In genomic region chrX:23494741-23495140, GRCh38 we compare ENCODE assay signal across 14 cellular contexts.
DNase-seq lines count a peak whose midpoint lies in the region; ATAC-seq, FAIRE-seq and TF ChIP-seq lines count a peak whose summit lies in the region.
"Had no signal": no experiment of that assay in that cellular context is flagged by ENCODE, and none has a peak within 500 bp of the region (broad histone marks: within the 10 kb centered on the region; RNA-seq: fewer than 3 reads in every experiment).

No MANE protein-coding gene starts in this region.

- H3K4me3 ChIP-seq in GM06990 (replicated peaks; ENCODE audit: low read depth, low read length) (no peak overlapping the region), endothelial cell of umbilical vein (replicated peaks in 1 of 3; ENCODE audit: insufficient read depth in 1 of 3, low read depth in 1 of 3, low read length in 3 of 3) (no peak overlapping the region)
- H3K4me3 ChIP-seq: BLaER1 treated with 17β-estradiol and CSF1 and Interleukin-3, amounts not matched to agents 10 nM and 100 nM; HAP-1 had no signal

- H3K79me1 ChIP-seq in H9 (ENCODE audit: insufficient read depth, low read depth, low read length, poor library complexity, severe bottlenecking), result no peaks in the 10 kb centered on the region

- peak overlapping the region in 2 of 3 experiments; percentile 2 to 12; a peak in 2 of 7 replicates for H3K27ac Mint-ChIP-seq in H9
- H3K27ac Mint-ChIP-seq in progenitor cell of endocrine pancreas, result peak overlapping the region; percentile 7
- H3K27ac Mint-ChIP-seq in type B pancreatic cell, result no peak overlapping the region
- H3K27ac Mint-ChIP-seq: CD4-positive, CD25-positive, alpha-beta regulatory T cell had no signal

- H3K4me3 Mint-ChIP-seq in H9 (no peak overlapping the region), progenitor cell of endocrine pancreas (ENCODE audit: low read depth) (no peak overlapping the region), type B pancreatic cell (no peak overlapping the region)
- H3K4me3 Mint-ChIP-seq: CD4-positive, CD25-positive, alpha-beta regulatory T cell had no signal

- no peaks in the 10 kb centered on the region for H3K23me2 ChIP-seq in H9 (ENCODE audit: insufficient read length, low read depth, low read length, poor library complexity, severe bottlenecking)

- H3K4me1 ChIP-seq in H9 (ENCODE audit: insufficient read depth, low read length) (no peaks in the 10 kb centered on the region; the same call in 1 of the 2 replicates), endothelial cell of umbilical vein (ENCODE audit: control insufficient read depth, extremely low read depth, insufficient read depth, low read length) (peaks cover 4% of the 10 kb centered on the region)
- H3K4me1 ChIP-seq: HAP-1 had no signal

- dilution Hi-C loops in endothelial cell of umbilical vein (cut with MboI; ENCODE audit: extremely low pct_ligation_motif_present, low sequenced_read_pairs), result no loop called here

- no peak overlapping the region for H4K91ac ChIP-seq in H9 (ENCODE audit: insufficient read length, low read depth, low read length)

- H2BK5ac ChIP-seq in H9 (ENCODE audit: insufficient read length, low read length), result no peak overlapping the region

- no peak overlapping the region for H3T11ph ChIP-seq in H9 (ENCODE audit: low read length)

- no peak overlapping the region for H3K56ac ChIP-seq in H9 (ENCODE audit: insufficient read length, low read depth, low read length)

- H2AK5ac ChIP-seq in H9 (ENCODE audit: insufficient read length, low read length), result no peak overlapping the region

- no peak overlapping the region for H2BK12ac ChIP-seq in H9 (ENCODE audit: insufficient read length, low read depth, low read length)

- H3K4ac ChIP-seq in H9 (ENCODE audit: low read depth, low read length), result no peak overlapping the region

- TF ChIP-seq POLR2A in endothelial cell of umbilical vein (IDR thresholded peaks at IDR 0.05; ENCODE audit: low read depth, low read length), result no peak

- H3K4me2 ChIP-seq in H9 (ENCODE audit: insufficient read depth, insufficient read length, low read length) (no peak overlapping the region), endothelial cell of umbilical vein (ENCODE audit: insufficient read depth, low read length) (no peak overlapping the region)

- H3K27me3 Mint-ChIP-seq in H9 (ENCODE audit: low read depth) (no peaks in the 10 kb centered on the region), progenitor cell of endocrine pancreas (no peaks in the 10 kb centered on the region), type B pancreatic cell (no peaks in the 10 kb centered on the region)
- H3K27me3 Mint-ChIP-seq: CD4-positive, CD25-positive, alpha-beta regulatory T cell had no signal

- H2BK20ac ChIP-seq in H9 (ENCODE audit: low read depth, low read length, poor library complexity, severe bottlenecking), result no peak overlapping the region

- no peak overlapping the region for H3K27ac ChIP-seq in H9 (ENCODE audit: insufficient read length, low read depth, low read length)
- no peak overlapping the region for H3K27ac ChIP-seq in endothelial cell of umbilical vein (ENCODE audit: insufficient read depth, low read depth, low read length)
- H3K27ac ChIP-seq: HL-60 had no signal

- H3K36me3 Mint-ChIP-seq in H9 (ENCODE audit: insufficient read depth in 1 of 3, low read depth in 3 of 3), result peaks cover 4 to 24% (median 14%) of the 10 kb centered on the region in 3 experiments
- no peaks in the 10 kb centered on the region for H3K36me3 Mint-ChIP-seq in progenitor cell of endocrine pancreas (ENCODE audit: insufficient read depth)
- H3K36me3 Mint-ChIP-seq in type B pancreatic cell, result peaks cover 3% of the 10 kb centered on the region
- H3K36me3 Mint-ChIP-seq: CD4-positive, CD25-positive, alpha-beta regulatory T cell had no signal

- H2BK120ac ChIP-seq in H9 (ENCODE audit: low read depth, low read length, poor library complexity, severe bottlenecking), result peak overlapping the region; percentile 44

- H3K18ac ChIP-seq in H9 (ENCODE audit: insufficient read length, low read depth, low read length), result no peak overlapping the region

- H2AFZ ChIP-seq in H9 (ENCODE audit: low read length) (no peak overlapping the region), endothelial cell of umbilical vein (ENCODE audit: low read depth, low read length) (no peak overlapping the region)

- H3K9me3 Mint-ChIP-seq in H9, result peaks cover 21 to 23% of the 10 kb centered on the region in 2 experiments
- peaks cover 14% of the 10 kb centered on the region for H3K9me3 Mint-ChIP-seq in progenitor cell of endocrine pancreas (ENCODE audit: low read depth)
- peaks cover 9% of the 10 kb centered on the region for H3K9me3 Mint-ChIP-seq in type B pancreatic cell

- H3K9ac ChIP-seq in H9 (ENCODE audit: extremely low read depth, insufficient read length, low read length), result no peak overlapping the region
- H3K9ac ChIP-seq in endothelial cell of umbilical vein (replicated peaks; ENCODE audit: extremely low read depth, insufficient read depth, low read length), result no peak overlapping the region
- H3K9ac ChIP-seq: BLaER1 treated with 17β-estradiol and CSF1 and Interleukin-3, amounts not matched to agents 10 nM and 100 nM had no signal

- H3K14ac ChIP-seq in H9 (ENCODE audit: insufficient read depth, low read length), result no peak overlapping the region

- FAIRE-seq in endothelial cell of umbilical vein (lab: Jason Lieb, UNC), result peak; percentile 83
- FAIRE-seq: G401.6 had no signal

- H3K9me3 ChIP-seq in H9 (ENCODE audit: control insufficient read depth, low read depth, low read length) (no peaks in the 10 kb centered on the region), endothelial cell of umbilical vein (replicated peaks; ENCODE audit: control insufficient read depth, insufficient read depth, low read length) (no peaks in the 10 kb centered on the region)
- H3K9me3 ChIP-seq: HAP-1 had no signal

- no peak overlapping the region for H4K8ac ChIP-seq in H9 (replicated peaks; ENCODE audit: insufficient read length, low read depth, low read length)

- CTCF ChIA-PET in endothelial cell of umbilical vein (lab: Charles Lee), result interaction anchor here (0.5 kb wide), 1 partner anchor 93 kb away, joined by 3 read pairs; no protein-coding TSS in a partner anchor

- no peak for TF ChIP-seq CTCF in GM06990 (IDR thresholded peaks at IDR 0.05; ENCODE audit: insufficient read depth, low read length, poor library complexity, severe bottlenecking)
- no peak for TF ChIP-seq CTCF in H9 (conservative IDR thresholded peaks at IDR 0.05)
- no peak for TF ChIP-seq CTCF in endothelial cell of umbilical vein (IDR thresholded peaks at IDR 0.05; ENCODE audit: extremely low read depth in 1 of 2, insufficient read depth in 1 of 2, low read depth in 1 of 2, low read length in 2 of 2)
- no peak for TF ChIP-seq CTCF in progenitor cell of endocrine pancreas (IDR thresholded peaks at IDR 0.05; ENCODE audit: unreplicated experiment)
- TF ChIP-seq CTCF in type B pancreatic cell (conservative IDR thresholded peaks at IDR 0.05), result no peak

- ATAC-seq in GM18517 (IDR thresholded peaks at IDR 0.05; ENCODE audit: unreplicated experiment), result no peak

- no CpG with 5 or more reads among the region's 12 CpGs for whole genome bisulfite sequencing in H9 (ENCODE audit: extremely low coverage, insufficient read length, low lambda C conversion rate)

- POLR2A ChIA-PET in endothelial cell of umbilical vein (lab: Charles Lee), result no interaction called here

- no peak overlapping the region for H3K23ac ChIP-seq in H9 (ENCODE audit: insufficient read length, low read depth, low read length)

- H3K4me1 Mint-ChIP-seq in H9, result peaks cover 28 to 30% of the 10 kb centered on the region in 2 experiments
- H3K4me1 Mint-ChIP-seq in progenitor cell of endocrine pancreas (ENCODE audit: low read depth), result peaks cover 4% of the 10 kb centered on the region
- H3K4me1 Mint-ChIP-seq in type B pancreatic cell (ENCODE audit: unreplicated experiment), result peaks cover 8% of the 10 kb centered on the region

- no peaks in the 10 kb centered on the region for H3K36me3 ChIP-seq in GM06990 (ENCODE audit: control insufficient read depth, insufficient read depth, low read length)
- H3K36me3 ChIP-seq in endothelial cell of umbilical vein (ENCODE audit: control insufficient read depth in 2 of 2, extremely low read depth in 1 of 2, insufficient read depth in 2 of 2, low read length in 2 of 2), result no peaks in the 10 kb centered on the region
- H3K36me3 ChIP-seq: BLaER1 treated with 17β-estradiol and CSF1 and Interleukin-3, amounts not matched to agents 10 nM and 100 nM; HAP-1 had no signal

- no peaks in the 10 kb centered on the region for H3K9me1 ChIP-seq in endothelial cell of umbilical vein (replicated peaks; ENCODE audit: control insufficient read depth, extremely low read depth, insufficient read depth, low read length)

- BruUV-seq in endothelial cell of umbilical vein (replicated peaks; lab: Mats Ljungman, UMichigan), result no TSS peak

- H4K20me1 ChIP-seq in H9 (ENCODE audit: control insufficient read depth, insufficient read depth, insufficient read length), result no peaks in the 10 kb centered on the region
- no peaks in the 10 kb centered on the region for H4K20me1 ChIP-seq in endothelial cell of umbilical vein (replicated peaks; ENCODE audit: control insufficient read depth, extremely low read depth, insufficient read depth, low read length)
- H4K20me1 ChIP-seq: BLaER1 treated with 17β-estradiol and CSF1 and Interleukin-3, amounts not matched to agents 10 nM and 100 nM had no signal

- intact Hi-C loops in endothelial cell of umbilical vein (cut with micrococcal nuclease), result no loop called here

- H3K79me2 ChIP-seq in H9 (ENCODE audit: insufficient read depth, low read length), result no peaks in the 10 kb centered on the region
- no peaks in the 10 kb centered on the region for H3K79me2 ChIP-seq in endothelial cell of umbilical vein (ENCODE audit: control insufficient read depth, insufficient read depth, low read length)

- H4K5ac ChIP-seq in H9 (ENCODE audit: insufficient read length, low read depth, low read length), result no peak overlapping the region

- DNase-seq in GM06990 (ENCODE audit: extremely low read depth, insufficient read length) (peak; percentile 7), H9 (no peak), endothelial cell of umbilical vein (ENCODE audit: low read depth, low spot score) (no peak), progenitor cell of endocrine pancreas (ENCODE audit: low spot score, unreplicated experiment) (no peak), hypothalamus (lab: John Stamatoyannopoulos, UW) (no peak), type B pancreatic cell (ENCODE audit: extremely low spot score, unreplicated experiment) (no peak)
- DNase-seq: CD4-positive, CD25-positive, alpha-beta regulatory T cell; DMS79; GOT3 had no signal

- no peaks in the 10 kb centered on the region for H3K27me3 ChIP-seq in GM06990 (replicated peaks; ENCODE audit: control insufficient read depth, insufficient read depth, low read length)
- H3K27me3 ChIP-seq in H9 (ENCODE audit: insufficient read depth, low read length), result no peaks in the 10 kb centered on the region
- no peaks in the 10 kb centered on the region for H3K27me3 ChIP-seq in endothelial cell of umbilical vein (ENCODE audit: control insufficient read depth in 2 of 2, insufficient read depth in 2 of 2, low read length in 2 of 2)
- H3K27me3 ChIP-seq: BLaER1 treated with 17β-estradiol and CSF1 and Interleukin-3, amounts not matched to agents 10 nM and 100 nM had no signal

- H2BK15ac ChIP-seq in H9 (ENCODE audit: low read depth, low read length), result no peak overlapping the region

TF ChIP-seq in endothelial cell of umbilical vein, 7 proteins besides CTCF, POLR2A, EP300 and RAD21 (continues in another document):
- TF ChIP-seq MYC (IDR thresholded peaks at IDR 0.05; ENCODE audit: low read depth, low read length), result no peak
